Comparison of ENCODE assay signal across 1 cellular context in the genomic region with DNA sequence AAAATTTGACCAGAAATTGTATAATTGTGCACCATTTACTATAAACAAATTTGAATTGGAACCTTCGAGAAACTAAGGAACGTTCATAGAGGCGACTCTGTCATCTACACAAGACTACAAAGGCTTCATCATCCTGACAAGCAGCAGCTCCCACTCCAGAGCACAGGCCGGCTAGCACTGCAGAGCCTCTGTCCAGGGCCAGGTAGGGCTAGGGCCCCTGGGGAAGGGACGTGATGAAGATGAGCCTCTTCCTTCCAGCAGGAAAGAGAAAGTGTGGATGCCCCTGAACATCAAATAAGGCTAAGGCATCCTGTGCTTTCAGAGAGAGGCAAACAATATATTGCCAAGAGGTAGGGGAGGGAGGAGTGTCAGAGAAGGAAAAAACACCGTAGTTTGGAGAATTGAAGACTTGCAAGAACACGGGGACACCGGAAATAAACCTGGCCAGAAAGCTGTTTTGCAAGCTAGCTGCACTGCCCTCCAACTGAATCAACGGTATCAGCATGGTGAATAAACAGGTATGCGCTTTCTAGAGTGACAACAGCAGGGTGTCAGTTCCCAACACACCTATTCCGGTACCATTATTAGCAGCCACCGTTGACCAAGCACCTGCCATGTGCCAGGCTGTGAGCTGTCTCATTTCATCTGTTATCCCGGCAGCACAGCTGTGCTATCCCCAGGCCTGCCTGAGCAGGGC.
TF ChIP-seq lines count a peak whose summit lies in the region.

No MANE protein-coding gene starts in this region.

TF ChIP-seq in GM23338, 12 proteins besides CTCF, POLR2A, EP300 and RAD21 (continued from another document):
- TF ChIP-seq, protein P1, sequence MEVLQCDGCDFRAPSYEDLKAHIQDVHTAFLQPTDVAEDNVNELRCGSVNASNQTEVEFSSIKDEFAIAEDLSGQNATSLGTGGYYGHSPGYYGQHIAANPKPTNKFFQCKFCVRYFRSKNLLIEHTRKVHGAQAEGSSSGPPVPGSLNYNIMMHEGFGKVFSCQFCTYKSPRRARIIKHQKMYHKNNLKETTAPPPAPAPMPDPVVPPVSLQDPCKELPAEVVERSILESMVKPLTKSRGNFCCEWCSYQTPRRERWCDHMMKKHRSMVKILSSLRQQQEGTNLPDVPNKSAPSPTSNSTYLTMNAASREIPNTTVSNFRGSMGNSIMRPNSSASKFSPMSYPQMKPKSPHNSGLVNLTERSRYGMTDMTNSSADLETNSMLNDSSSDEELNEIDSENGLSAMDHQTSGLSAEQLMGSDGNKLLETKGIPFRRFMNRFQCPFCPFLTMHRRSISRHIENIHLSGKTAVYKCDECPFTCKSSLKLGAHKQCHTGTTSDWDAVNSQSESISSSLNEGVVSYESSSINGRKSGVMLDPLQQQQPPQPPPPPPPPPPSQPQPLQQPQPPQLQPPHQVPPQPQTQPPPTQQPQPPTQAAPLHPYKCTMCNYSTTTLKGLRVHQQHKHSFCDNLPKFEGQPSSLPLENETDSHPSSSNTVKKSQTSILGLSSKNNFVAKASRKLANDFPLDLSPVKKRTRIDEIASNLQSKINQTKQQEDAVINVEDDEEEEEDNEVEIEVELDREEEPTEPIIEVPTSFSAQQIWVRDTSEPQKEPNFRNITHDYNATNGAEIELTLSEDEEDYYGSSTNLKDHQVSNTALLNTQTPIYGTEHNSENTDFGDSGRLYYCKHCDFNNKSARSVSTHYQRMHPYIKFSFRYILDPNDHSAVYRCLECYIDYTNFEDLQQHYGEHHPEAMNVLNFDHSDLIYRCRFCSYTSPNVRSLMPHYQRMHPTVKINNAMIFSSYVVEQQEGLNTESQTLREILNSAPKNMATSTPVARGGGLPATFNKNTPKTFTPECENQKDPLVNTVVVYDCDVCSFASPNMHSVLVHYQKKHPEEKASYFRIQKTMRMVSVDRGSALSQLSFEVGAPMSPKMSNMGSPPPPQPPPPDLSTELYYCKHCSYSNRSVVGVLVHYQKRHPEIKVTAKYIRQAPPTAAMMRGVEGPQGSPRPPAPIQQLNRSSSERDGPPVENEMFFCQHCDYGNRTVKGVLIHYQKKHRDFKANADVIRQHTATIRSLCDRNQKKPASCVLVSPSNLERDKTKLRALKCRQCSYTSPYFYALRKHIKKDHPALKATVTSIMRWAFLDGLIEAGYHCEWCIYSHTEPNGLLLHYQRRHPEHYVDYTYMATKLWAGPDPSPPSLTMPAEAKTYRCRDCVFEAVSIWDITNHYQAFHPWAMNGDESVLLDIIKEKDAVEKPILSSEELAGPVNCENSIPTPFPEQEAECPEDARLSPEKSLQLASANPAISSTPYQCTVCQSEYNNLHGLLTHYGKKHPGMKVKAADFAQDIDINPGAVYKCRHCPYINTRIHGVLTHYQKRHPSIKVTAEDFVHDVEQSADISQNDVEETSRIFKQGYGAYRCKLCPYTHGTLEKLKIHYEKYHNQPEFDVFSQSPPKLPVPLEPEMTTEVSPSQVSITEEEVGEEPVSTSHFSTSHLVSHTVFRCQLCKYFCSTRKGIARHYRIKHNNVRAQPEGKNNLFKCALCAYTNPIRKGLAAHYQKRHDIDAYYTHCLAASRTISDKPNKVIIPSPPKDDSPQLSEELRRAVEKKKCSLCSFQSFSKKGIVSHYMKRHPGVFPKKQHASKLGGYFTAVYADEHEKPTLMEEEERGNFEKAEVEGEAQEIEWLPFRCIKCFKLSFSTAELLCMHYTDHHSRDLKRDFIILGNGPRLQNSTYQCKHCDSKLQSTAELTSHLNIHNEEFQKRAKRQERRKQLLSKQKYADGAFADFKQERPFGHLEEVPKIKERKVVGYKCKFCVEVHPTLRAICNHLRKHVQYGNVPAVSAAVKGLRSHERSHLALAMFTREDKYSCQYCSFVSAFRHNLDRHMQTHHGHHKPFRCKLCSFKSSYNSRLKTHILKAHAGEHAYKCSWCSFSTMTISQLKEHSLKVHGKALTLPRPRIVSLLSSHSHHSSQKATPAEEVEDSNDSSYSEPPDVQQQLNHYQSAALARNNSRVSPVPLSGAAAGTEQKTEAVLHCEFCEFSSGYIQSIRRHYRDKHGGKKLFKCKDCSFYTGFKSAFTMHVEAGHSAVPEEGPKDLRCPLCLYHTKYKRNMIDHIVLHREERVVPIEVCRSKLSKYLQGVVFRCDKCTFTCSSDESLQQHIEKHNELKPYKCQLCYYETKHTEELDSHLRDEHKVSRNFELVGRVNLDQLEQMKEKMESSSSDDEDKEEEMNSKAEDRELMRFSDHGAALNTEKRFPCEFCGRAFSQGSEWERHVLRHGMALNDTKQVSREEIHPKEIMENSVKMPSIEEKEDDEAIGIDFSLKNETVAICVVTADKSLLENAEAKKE (CRISPR knock-in tag; IDR thresholded peaks at IDR 0.05), result no peak
- no peak for TF ChIP-seq EZH2phosphoT487 (IDR thresholded peaks at IDR 0.05; ENCODE audit: unreplicated experiment)
- TF ChIP-seq ZNF114 (CRISPR knock-in tag; IDR thresholded peaks at IDR 0.05), result no peak
- TF ChIP-seq CREB1 (CRISPR knock-in tag; IDR thresholded peaks at IDR 0.05; ENCODE audit: low read depth), result no peak
- no peak for TF ChIP-seq ETS1 (IDR thresholded peaks at IDR 0.05)
- TF ChIP-seq JUNB (IDR thresholded peaks at IDR 0.05; ENCODE audit: unreplicated experiment), result no peak
- TF ChIP-seq ZNF331 (CRISPR knock-in tag; IDR thresholded peaks at IDR 0.05; ENCODE audit: low read depth), result no peak
- no peak for TF ChIP-seq REST (IDR thresholded peaks at IDR 0.05; ENCODE audit: unreplicated experiment)
- TF ChIP-seq POLR2AphosphoS5 (IDR thresholded peaks at IDR 0.05; ENCODE audit: low read depth), result no peak
- no peak for TF ChIP-seq STAT1 (IDR thresholded peaks at IDR 0.05; ENCODE audit: unreplicated experiment)
- TF ChIP-seq NANOG (IDR thresholded peaks at IDR 0.05; ENCODE audit: borderline replicate concordance), result no peak
